9 cellular contexts compared by ENCODE assay signal in genomic region chr3:25455316-25456232, GRCh38. TPM values are rescaled to one million over a fixed set of nuclear protein-coding genes. Genes with fewer than 3 reads are reported as not detected.
DNase-seq lines count a peak whose midpoint lies in the region; ATAC-seq and TF ChIP-seq lines count a peak whose summit lies in the region.
"Had no signal": no experiment of that assay in that cellular context is flagged by ENCODE, and none has a peak within 500 bp of the region (broad histone marks: within the 10 kb centered on the region; RNA-seq: fewer than 3 reads in every experiment).

No MANE protein-coding gene starts in this region.

- H3K27me3 Mint-ChIP-seq in Calu3 (ENCODE audit: unreplicated experiment) = no peaks in the 10 kb centered on the region

- intact Hi-C loops in Calu3 (cut with micrococcal nuclease; ENCODE audit: unreplicated experiment) = loop anchor here (2.0 to 5.0 kb wide), 2 partner anchors 19 to 137 kb away; no protein-coding TSS in a partner anchor

- H3K27ac Mint-ChIP-seq in Calu3 (ENCODE audit: unreplicated experiment) = peak overlapping the region; percentile 83
- H3K27ac Mint-ChIP-seq in activated naive CD4-positive, alpha-beta T cell treated with anti-CD3 and anti-CD28 coated beads, Interleukin-2, amount 50 U/mL, for 72 hours = no peak overlapping the region

- DNase-seq in Calu3 (no peak), cardiac muscle cell (ENCODE audit: low read depth in 1 of 2, low spot score in 1 of 2) (peak in 1 of 2 donors; percentile 59)
- no peak for DNase-seq in activated CD8-positive, alpha-beta memory T cell treated with anti-CD3 and anti-CD28 coated beads, Interleukin-2, amount 50 U/mL, for 48 hours
- no peak for DNase-seq in activated naive CD4-positive, alpha-beta T cell treated with anti-CD3 and anti-CD28 coated beads, Interleukin-2, amount 50 U/mL, for 72 hours (ENCODE audit: low spot score in 2 of 2)

- H3K27ac ChIP-seq in VCaP = peak overlapping the region; percentile 21; the same call in 1 of the 2 replicates
- peak overlapping the region; percentile 62 for H3K27ac ChIP-seq in cardiac muscle cell
- H3K27ac ChIP-seq in rectal smooth muscle tissue (ENCODE audit: low read depth, low read length) = peak overlapping the region; percentile 64
- H3K27ac ChIP-seq: epithelial cell of prostate had no signal

- TF ChIP-seq CTCF in Calu3 (IDR thresholded peaks at IDR 0.05; ENCODE audit: unreplicated experiment) (no peak), VCaP (conservative IDR thresholded peaks at IDR 0.05) (no peak), cardiac muscle cell (IDR thresholded peaks at IDR 0.05; ENCODE audit: low read depth, low read length) (no peak)

- ATAC-seq in activated naive CD4-positive, alpha-beta T cell treated with anti-CD3 and anti-CD28 coated beads, Interleukin-2, amount 50 U/mL, for 72 hours = no peak
- ATAC-seq in GM18519 (IDR thresholded peaks at IDR 0.05; ENCODE audit: low FRiP score, unreplicated experiment) (no peak), HG02885 (IDR thresholded peaks at IDR 0.05; ENCODE audit: poor library complexity, unreplicated experiment) (no peak)

- CTCF ChIA-PET in Calu3 (lab: Charles Lee) = interaction anchor here (0.7 to 2.1 kb wide), 8 partner anchors 9 to 192 kb away, joined by 3 to 13 read pairs (median 4); partner anchors contain the start of gene RARB

- no peaks in the 10 kb centered on the region for H3K9me3 Mint-ChIP-seq in Calu3 (ENCODE audit: low read depth, unreplicated experiment)
- no peaks in the 10 kb centered on the region for H3K9me3 Mint-ChIP-seq in activated naive CD4-positive, alpha-beta T cell treated with anti-CD3 and anti-CD28 coated beads, Interleukin-2, amount 50 U/mL, for 72 hours

- H3K36me3 Mint-ChIP-seq in Calu3 (ENCODE audit: insufficient read depth, unreplicated experiment) = peaks cover 37% of the 10 kb centered on the region
- no peaks in the 10 kb centered on the region for H3K36me3 Mint-ChIP-seq in activated naive CD4-positive, alpha-beta T cell treated with anti-CD3 and anti-CD28 coated beads, Interleukin-2, amount 50 U/mL, for 72 hours

- H3K9ac ChIP-seq in rectal smooth muscle tissue (ENCODE audit: low read length) = no peak overlapping the region

- H3K27me3 ChIP-seq in cardiac muscle cell (no peaks in the 10 kb centered on the region), rectal smooth muscle tissue (ENCODE audit: control insufficient read depth, insufficient read depth, low read length) (no peaks in the 10 kb centered on the region)

- no TSS peak for BruUV-seq in Calu3 (replicated peaks; lab: Mats Ljungman, UMichigan)

- H3K9me3 ChIP-seq in cardiac muscle cell (ENCODE audit: low read depth) = no peaks in the 10 kb centered on the region

- peak overlapping the region; percentile 56 for H3K4me3 Mint-ChIP-seq in Calu3 (ENCODE audit: low read depth, unreplicated experiment)

- H3K4me3 ChIP-seq in cardiac muscle cell (no peak overlapping the region), rectal smooth muscle tissue (ENCODE audit: low read length) (no peak overlapping the region)

- H3K4me1 Mint-ChIP-seq in Calu3 (ENCODE audit: low read depth, unreplicated experiment) = peaks cover 75% of the 10 kb centered on the region

- peaks cover 68% of the 10 kb centered on the region for H3K4me1 ChIP-seq in cardiac muscle cell (ENCODE audit: low read depth)
- H3K4me1 ChIP-seq in rectal smooth muscle tissue (ENCODE audit: control insufficient read depth, insufficient read depth, low read length) = peaks cover 21% of the 10 kb centered on the region

- no peaks in the 10 kb centered on the region for H3K36me3 ChIP-seq in cardiac muscle cell
- H3K36me3 ChIP-seq in rectal smooth muscle tissue (ENCODE audit: control insufficient read depth, insufficient read depth, low read length) = no peaks in the 10 kb centered on the region

RNA-seq across cellular contexts. Expression of gene RARB, which starts 27.5 kb away (rescaled TPM):
- total RNA-seq in Calu3 (2022) = 29.8 and 31.3 TPM in 2 replicates
- total RNA-seq in cardiac muscle cell = 26.8 and 27.2 TPM in 2 replicates
- 22.4 and 28.3 TPM in 2 replicates for polyA plus RNA-seq in cardiac muscle cell
- not detected for total RNA-seq in activated naive CD4-positive, alpha-beta T cell treated with anti-CD3 and anti-CD28 coated beads, Interleukin-2, amount 50 U/mL, for 72 hours

Comparison
In these comparisons a context has a peak if more than half of its experiments do, and no peak if none do; other contexts are left out.
1. RNA of gene RARB, which starts 27.5 kb away (total RNA-seq): 29.8 to 31.3 TPM in Calu3 and 26.8 to 27.2 TPM in cardiac muscle cell; not detected in activated naive CD4-positive, alpha-beta T cell treated with anti-CD3 and anti-CD28 coated beads, Interleukin-2, amount 50 U/mL, for 72 hours; every median in the first group is over 10 times any median in the second.
2. Peak in every context shown above with its lines, with median percentiles within 50 percentile points of each other: H3K27ac ChIP-seq.